Comparison of ENCODE assay signal across 15 cellular contexts in genomic region chr22:29284196-29284595, GRCh38. TPM values are rescaled to one million over a fixed set of nuclear protein-coding genes. Genes with fewer than 3 reads are reported as not detected.
A peak's percentile ranks its signal among the peaks of the same experiment; 100 is the strongest.
DNase-seq lines count a peak whose midpoint lies in the region; ATAC-seq, FAIRE-seq and TF ChIP-seq lines count a peak whose summit lies in the region.
"Had no signal": no experiment of that assay in that cellular context is flagged by ENCODE, and none has a peak within 500 bp of the region (broad histone marks: within the 10 kb centered on the region; RNA-seq: fewer than 3 reads in every experiment).

No MANE protein-coding gene starts in this region.

- H3K79me2 ChIP-seq in H9 (ENCODE audit: insufficient read depth, low read length) (peaks cover 1% of the 10 kb centered on the region; the same call in 1 of the 2 replicates), GM12878 (ENCODE audit: control insufficient read depth, insufficient read depth, low read length) (peaks cover 15% of the 10 kb centered on the region)

- H3K9ac ChIP-seq in H9 (ENCODE audit: extremely low read depth, insufficient read length, low read length) (no peak overlapping the region), GM12878 (ENCODE audit: control insufficient read depth, insufficient read depth, low read length) (no peak overlapping the region), colonic mucosa (ENCODE audit: low read depth in 2 of 2, low read length in 2 of 2) (no peak overlapping the region)
- H3K9ac ChIP-seq: GM23248 had no signal

- no peak for ATAC-seq in activated T-cell treated with anti-CD3 and anti-CD28 coated beads, Interleukin-2, amount 50 U/mL, for 4 hours
- ATAC-seq in GM12878: peak; percentile 61
- ATAC-seq in stimulated activated naive B cell treated with anti-CD40 and anti-IgM and Interleukin-4, amounts not matched to agents 10 μg/mL and 1 μg/mL and 100 μg/mL, for 72 hours (replicated peaks): peak; percentile 52 to 67

- H3K27ac ChIP-seq in H9 (ENCODE audit: insufficient read length, low read depth, low read length): no peak overlapping the region
- no peak overlapping the region for H3K27ac ChIP-seq in GM12878 (ENCODE audit: control insufficient read depth, insufficient read depth)
- no peak overlapping the region for H3K27ac ChIP-seq in colonic mucosa
- H3K27ac ChIP-seq: 22Rv1, GM23248 had no signal

- CTCF ChIA-PET in GM12878 (lab: Yijun Ruan, JAX): interaction anchor here (1.4 kb wide), 1 partner anchor 41 kb away, joined by 3 read pairs; no protein-coding TSS in a partner anchor

- no peak overlapping the region for H3K4ac ChIP-seq in H9 (ENCODE audit: low read depth, low read length)

- H3K27me3 ChIP-seq in H9 (ENCODE audit: insufficient read depth, low read length) (no peaks in the 10 kb centered on the region), GM12878 (replicated peaks in 1 of 2; ENCODE audit: control insufficient read depth in 2 of 2, insufficient read depth in 2 of 2, low read length in 1 of 2) (no peaks in the 10 kb centered on the region), colonic mucosa (no peaks in the 10 kb centered on the region)

- no peak for TF ChIP-seq POLR2A in GM12878 (IDR thresholded peaks at IDR 0.05; ENCODE audit: low read depth, low read length)

- H3K23me2 ChIP-seq in H9 (ENCODE audit: insufficient read length, low read depth, low read length, poor library complexity, severe bottlenecking): no peaks in the 10 kb centered on the region

- H4K5ac ChIP-seq in H9 (ENCODE audit: insufficient read length, low read depth, low read length): no peak overlapping the region

- peaks cover 99% of the 10 kb centered on the region for H3K36me3 Mint-ChIP-seq in activated T-cell treated with anti-CD3 and anti-CD28 coated beads, Interleukin-2, amount 50 U/mL, for 24 hours (ENCODE audit: low read depth)
- peaks cover 47% of the 10 kb centered on the region for H3K36me3 Mint-ChIP-seq in activated T-cell treated with anti-CD3 and anti-CD28 coated beads, Interleukin-2, amount 50 U/mL, for 4 hours (ENCODE audit: insufficient read depth)
- H3K36me3 Mint-ChIP-seq in H9 (ENCODE audit: insufficient read depth in 1 of 3, low read depth in 3 of 3): peaks cover 67 to 100% (median 99%) of the 10 kb centered on the region in 3 experiments
- peaks cover 57 to 71% of the 10 kb centered on the region in 2 donors for H3K36me3 Mint-ChIP-seq in stimulated activated naive B cell treated with anti-CD40 and anti-IgM and Interleukin-4, amounts not matched to agents 10 μg/mL and 1 μg/mL and 100 μg/mL, for 72 hours

- H3K4me1 ChIP-seq in H9 (ENCODE audit: insufficient read depth, low read length) (no peaks in the 10 kb centered on the region), GM12878 (ENCODE audit: control insufficient read depth, insufficient read depth, low read length) (peaks cover 6% of the 10 kb centered on the region), colonic mucosa (no peaks in the 10 kb centered on the region)

- FAIRE-seq in GM12878 (lab: Jason Lieb, UNC): no peak

- no TSS peak for BruUV-seq in GM12878 (replicated peaks; lab: Mats Ljungman, UMichigan)

- H4K91ac ChIP-seq in H9 (ENCODE audit: insufficient read length, low read depth, low read length): no peak overlapping the region

- no peaks in the 10 kb centered on the region for H3K27me3 Mint-ChIP-seq in activated T-cell treated with anti-CD3 and anti-CD28 coated beads, Interleukin-2, amount 50 U/mL, for 24 hours
- H3K27me3 Mint-ChIP-seq in activated T-cell treated with anti-CD3 and anti-CD28 coated beads, Interleukin-2, amount 50 U/mL, for 4 hours (ENCODE audit: low read depth): no peaks in the 10 kb centered on the region
- H3K27me3 Mint-ChIP-seq in H9 (ENCODE audit: low read depth): no peaks in the 10 kb centered on the region
- H3K27me3 Mint-ChIP-seq in stimulated activated naive B cell treated with anti-CD40 and anti-IgM and Interleukin-4, amounts not matched to agents 10 μg/mL and 1 μg/mL and 100 μg/mL, for 72 hours: no peaks in the 10 kb centered on the region

- H3K4me3 ChIP-seq in GM12878 (no peak overlapping the region), colonic mucosa (no peak overlapping the region)
- H3K4me3 ChIP-seq: GM23248 had no signal

- no peak overlapping the region for H3K4me3 Mint-ChIP-seq in activated T-cell treated with anti-CD3 and anti-CD28 coated beads, Interleukin-2, amount 50 U/mL, for 24 hours
- no peak overlapping the region for H3K4me3 Mint-ChIP-seq in activated T-cell treated with anti-CD3 and anti-CD28 coated beads, Interleukin-2, amount 50 U/mL, for 4 hours
- no peak overlapping the region for H3K4me3 Mint-ChIP-seq in H9
- no peak overlapping the region for H3K4me3 Mint-ChIP-seq in stimulated activated naive B cell treated with anti-CD40 and anti-IgM and Interleukin-4, amounts not matched to agents 10 μg/mL and 1 μg/mL and 100 μg/mL, for 72 hours
- H3K4me3 Mint-ChIP-seq: CD14-positive monocyte had no signal

- no peak overlapping the region for H2BK120ac ChIP-seq in H9 (ENCODE audit: low read depth, low read length, poor library complexity, severe bottlenecking)

- no peak overlapping the region for H3K56ac ChIP-seq in H9 (ENCODE audit: insufficient read length, low read depth, low read length)

- H3K23ac ChIP-seq in H9 (ENCODE audit: insufficient read length, low read depth, low read length): no peak overlapping the region

- TF ChIP-seq CTCF in H9 (conservative IDR thresholded peaks at IDR 0.05) (no peak), GM12878 (IDR thresholded peaks at IDR 0.05 in 2 of 3, conservative IDR thresholded peaks at IDR 0.05 in 1 of 3; ENCODE audit: control insufficient read depth in 2 of 3, extremely low read depth in 1 of 3, insufficient read depth in 1 of 3, low read depth in 3 of 3, low read length in 3 of 3) (no peak), colonic mucosa (IDR thresholded peaks at IDR 0.05) (no peak)

- H4K20me1 ChIP-seq in H9 (ENCODE audit: control insufficient read depth, insufficient read depth, insufficient read length) (no peaks in the 10 kb centered on the region), GM12878 (ENCODE audit: control insufficient read depth, insufficient read depth) (peaks cover 11% of the 10 kb centered on the region; the same call in 1 of the 2 replicates)

- no peak overlapping the region for H2BK15ac ChIP-seq in H9 (ENCODE audit: low read depth, low read length)

- no peak overlapping the region for H3K14ac ChIP-seq in H9 (ENCODE audit: insufficient read depth, low read length)

- H3K4me2 ChIP-seq in H9 (ENCODE audit: insufficient read depth, insufficient read length, low read length): no peak overlapping the region
- H3K4me2 ChIP-seq in GM12878 (ENCODE audit: control insufficient read depth, insufficient read depth): no peak overlapping the region

- H3K18ac ChIP-seq in H9 (ENCODE audit: insufficient read length, low read depth, low read length): no peak overlapping the region

- H3K27ac Mint-ChIP-seq in activated T-cell treated with anti-CD3 and anti-CD28 coated beads, Interleukin-2, amount 50 U/mL, for 24 hours: peak overlapping the region; percentile 63
- H3K27ac Mint-ChIP-seq in H9: peak overlapping the region in 2 of 3 experiments; percentile 4 to 76; a peak in 2 of 7 replicates
- peak overlapping the region; percentile 3 for H3K27ac Mint-ChIP-seq in stimulated activated naive B cell treated with anti-CD40 and anti-IgM and Interleukin-4, amounts not matched to agents 10 μg/mL and 1 μg/mL and 100 μg/mL, for 72 hours

- POLR2A ChIA-PET in GM12878 (lab: Charles Lee): no interaction called here

- no peaks in the 10 kb centered on the region for H3K9me3 Mint-ChIP-seq in activated T-cell treated with anti-CD3 and anti-CD28 coated beads, Interleukin-2, amount 50 U/mL, for 24 hours
- no peaks in the 10 kb centered on the region for H3K9me3 Mint-ChIP-seq in activated T-cell treated with anti-CD3 and anti-CD28 coated beads, Interleukin-2, amount 50 U/mL, for 4 hours
- H3K9me3 Mint-ChIP-seq in H9: no peaks in the 10 kb centered on the region
- no peaks in the 10 kb centered on the region for H3K9me3 Mint-ChIP-seq in stimulated activated naive B cell treated with anti-CD40 and anti-IgM and Interleukin-4, amounts not matched to agents 10 μg/mL and 1 μg/mL and 100 μg/mL, for 72 hours
- H3K9me3 Mint-ChIP-seq: CD14-positive monocyte had no signal

- in situ Hi-C loops in GM12878 (cut with MboI): no loop called here

- intact Hi-C loops in GM12878 (cut with micrococcal nuclease; ENCODE audit: unreplicated experiment): no loop called here
- intact Hi-C loops in colonic mucosa (cut with DNase I): no loop called here

- H3K36me3 ChIP-seq in GM12878 (ENCODE audit: control insufficient read depth in 2 of 2, insufficient read depth in 2 of 2, low read length in 1 of 2): peaks cover 21 to 63% of the 10 kb centered on the region in 2 experiments
- peaks cover 38% of the 10 kb centered on the region for H3K36me3 ChIP-seq in colonic mucosa

- H3K9me3 ChIP-seq in H9 (ENCODE audit: control insufficient read depth, low read depth, low read length) (no peaks in the 10 kb centered on the region), GM12878 (replicated peaks; ENCODE audit: control insufficient read depth, insufficient read depth, low read length) (no peaks in the 10 kb centered on the region), colonic mucosa (no peaks in the 10 kb centered on the region)

- H2AFZ ChIP-seq in H9 (ENCODE audit: low read length) (no peak overlapping the region), GM12878 (ENCODE audit: control insufficient read depth, low read depth, low read length) (no peak overlapping the region)
- H2AFZ ChIP-seq: GM23248 had no signal

- no peak overlapping the region for H2BK12ac ChIP-seq in H9 (ENCODE audit: insufficient read length, low read depth, low read length)

- no peak overlapping the region for H2BK20ac ChIP-seq in H9 (ENCODE audit: low read depth, low read length, poor library complexity, severe bottlenecking)

- SMC1A ChIA-PET in GM12878 (lab: Charles Lee; ENCODE audit: uncharacterized antibody, unreplicated experiment): no interaction called here

- RAD21 ChIA-PET in GM12878 (lab: Charles Lee; ENCODE audit: unreplicated experiment): no interaction called here

- DNase-seq in activated T-cell treated with anti-CD3 and anti-CD28 coated beads, Interleukin-2, amount 50 U/mL, for 24 hours: no peak
- no peak for DNase-seq in activated T-cell treated with anti-CD3 and anti-CD28 coated beads, Interleukin-2, amount 50 U/mL, for 4 hours
- DNase-seq in H9: no peak
- no peak for DNase-seq in GM12878 (ENCODE audit: low read depth, low spot score)
- DNase-seq in stimulated activated naive B cell treated with anti-CD40 and anti-IgM and Interleukin-4, amounts not matched to agents 10 μg/mL and 1 μg/mL and 100 μg/mL, for 72 hours: no peak
- DNase-seq in DMS 273 (lab: John Stamatoyannopoulos, UW; ENCODE audit: unreplicated experiment): no peak
- DNase-seq in colonic mucosa: no peak
- no peak for DNase-seq in Kasumi-1 (lab: John Stamatoyannopoulos, UW)
- DNase-seq: DMS53, GM23248, H7, KBM-7 had no signal

- no CpG with 5 or more reads among the region's 3 CpGs for WGBS in H9 (ENCODE audit: extremely low coverage, insufficient read length, low lambda C conversion rate)
- 82% methylated on average over 3 of the region's 3 CpGs for WGBS in GM12878 (ENCODE audit: insufficient coverage, insufficient replicate concordance, low lambda C conversion rate, missing lambda C conversion rate)

- TF ChIP-seq EP300 in GM12878 (IDR thresholded peaks at IDR 0.05; ENCODE audit: borderline replicate concordance in 1 of 2, control insufficient read depth in 1 of 2, low read depth in 2 of 2, low read length in 2 of 2): no peak

- H4K8ac ChIP-seq in H9 (replicated peaks; ENCODE audit: insufficient read length, low read depth, low read length): no peak overlapping the region

- H2AK5ac ChIP-seq in H9 (ENCODE audit: insufficient read length, low read length): no peak overlapping the region

- no peak overlapping the region for H2BK5ac ChIP-seq in H9 (ENCODE audit: insufficient read length, low read length)

- TF ChIP-seq RAD21 in GM12878 (IDR thresholded peaks at IDR 0.05; ENCODE audit: insufficient read depth, low read depth, low read length): no peak

- peaks cover 27% of the 10 kb centered on the region for H3K4me1 Mint-ChIP-seq in activated T-cell treated with anti-CD3 and anti-CD28 coated beads, Interleukin-2, amount 50 U/mL, for 24 hours (ENCODE audit: low read depth)
- peaks cover 16% of the 10 kb centered on the region for H3K4me1 Mint-ChIP-seq in activated T-cell treated with anti-CD3 and anti-CD28 coated beads, Interleukin-2, amount 50 U/mL, for 4 hours (ENCODE audit: low read depth)
- no peaks in the 10 kb centered on the region for H3K4me1 Mint-ChIP-seq in H9
- H3K4me1 Mint-ChIP-seq in stimulated activated naive B cell treated with anti-CD40 and anti-IgM and Interleukin-4, amounts not matched to agents 10 μg/mL and 1 μg/mL and 100 μg/mL, for 72 hours: peaks cover 15 to 29% of the 10 kb centered on the region in 2 donors
- H3K4me1 Mint-ChIP-seq: CD14-positive monocyte had no signal

- H3K79me1 ChIP-seq in H9 (ENCODE audit: insufficient read depth, low read depth, low read length, poor library complexity, severe bottlenecking): peaks cover 4% of the 10 kb centered on the region

- no peak overlapping the region for H3T11ph ChIP-seq in H9 (ENCODE audit: low read length)

RNA-seq across cellular contexts. Expression of gene EWSR1, which starts 16.1 kb away (rescaled TPM):
- 100 to 1,000 TPM; 458 to 522 (median 474) TPM for total RNA-seq in activated T-cell treated with anti-CD3 and anti-CD28 coated beads, Interleukin-2, amount 50 U/mL, for 4 hours
- total RNA-seq in H9 (2021) (456 and 462 TPM in 2 replicates), GM12878 (2014; rRNA removed) (339 and 342 TPM in 2 replicates), GM12878 (2014; rRNA removed; fragmentation: Illumina TruSeq; extraction: Trizol) (200 and 209 TPM in 2 replicates), GM12878 (2021) (307 and 325 TPM in 2 replicates), colonic mucosa (100 to 1,000 TPM; 145 to 236 TPM)
- 358 and 390 TPM in 2 replicates for total RNA-seq in GM12878 (2013; cell fraction: nucleolus; rRNA removed)
- 140 TPM for polyA plus RNA-seq in GM12878 (2011; ENCODE audit: low read depth)
- polyA plus RNA-seq in GM12878 (2011; rRNA removed) (233 and 400 TPM in 2 replicates), GM12878 (2014; fragmentation: Illumina TruSeq; extraction: Trizol) (430 and 480 TPM in 2 replicates), GM12878 (2014; fragmentation: Nextera tagmentation; extraction: Ambion mirVana) (100 to 1,000 TPM; 130 to 180 TPM), GM12878 (2014; rRNA removed) (369 and 388 TPM in 2 replicates), GM12878 (2016; fragmentation: Nextera tagmentation; extraction: Ambion mirVana) (100 to 1,000 TPM; 426 to 464 TPM)
- polyA plus RNA-seq in GM12878 (2011; cell fraction: cytosol; rRNA removed): 486 and 548 TPM in 2 replicates
- polyA plus RNA-seq in GM12878 (2011; cell fraction: nucleus; rRNA removed): 908 and 919 TPM in 2 replicates
- 149 and 217 TPM in 2 replicates for polyA plus RNA-seq in GM12878 (2012)
- 345 and 478 TPM in 2 replicates for polyA minus RNA-seq in GM12878 (2011; rRNA and poly(A)+ RNA removed)
- polyA minus RNA-seq in GM12878 (2011; cell fraction: cytosol; rRNA and poly(A)+ RNA removed): 124 and 140 TPM in 2 replicates
- polyA minus RNA-seq in GM12878 (2011; cell fraction: nucleus; rRNA and poly(A)+ RNA removed): 141 and 185 TPM in 2 replicates

RNA-seq across cellular contexts. Expression of gene RHBDD3, which starts 16.4 kb away (rescaled TPM):
- total RNA-seq in activated T-cell treated with anti-CD3 and anti-CD28 coated beads, Interleukin-2, amount 50 U/mL, for 4 hours: 10 to 100 TPM; 52.0 to 61.0 (median 56.8) TPM
- total RNA-seq in H9 (2021) (92.9 and 99.7 TPM in 2 replicates), GM12878 (2014; rRNA removed) (30.7 and 37.9 TPM in 2 replicates), GM12878 (2014; rRNA removed; fragmentation: Illumina TruSeq; extraction: Trizol) (10.0 and 11.9 TPM in 2 replicates), GM12878 (2021) (23.1 and 28.4 TPM in 2 replicates), colonic mucosa (10 to 100 TPM; 15.4 to 32.0 TPM)
- 36.7 and 43.7 TPM in 2 replicates for total RNA-seq in GM12878 (2013; cell fraction: nucleolus; rRNA removed)
- polyA plus RNA-seq in GM12878 (2011; ENCODE audit: low read depth): 5.3 TPM
- polyA plus RNA-seq in GM12878 (2011; rRNA removed) (3.8 and 8.6 TPM in 2 replicates), GM12878 (2014; fragmentation: Illumina TruSeq; extraction: Trizol) (3.9 and 8.1 TPM in 2 replicates), GM12878 (2014; fragmentation: Nextera tagmentation; extraction: Ambion mirVana) (1 to 10 TPM in 1 of 2 experiments, under 1 TPM in 1; 0.27 to 1.2 TPM), GM12878 (2014; rRNA removed) (37.6 and 41.2 TPM in 2 replicates), GM12878 (2016; fragmentation: Nextera tagmentation; extraction: Ambion mirVana) (10 to 100 TPM; 36.9 to 38.7 TPM)
- 14.9 and 23.0 TPM in 2 replicates for polyA plus RNA-seq in GM12878 (2011; cell fraction: cytosol; rRNA removed)
- 23.5 and 35.8 TPM in 2 replicates for polyA plus RNA-seq in GM12878 (2011; cell fraction: nucleus; rRNA removed)
- 13.5 and 16.4 TPM in 2 replicates for polyA plus RNA-seq in GM12878 (2012)
- 3.6 and 9.5 TPM in 2 replicates for polyA minus RNA-seq in GM12878 (2011; rRNA and poly(A)+ RNA removed)
- 2.9 and 6.8 TPM in 2 replicates for polyA minus RNA-seq in GM12878 (2011; cell fraction: cytosol; rRNA and poly(A)+ RNA removed)
- polyA minus RNA-seq in GM12878 (2011; cell fraction: nucleus; rRNA and poly(A)+ RNA removed): 5.3 and 13.4 TPM in 2 replicates

RNA-seq across cellular contexts. Expression of gene GAS2L1, which starts 22.3 kb away (rescaled TPM):
- total RNA-seq in activated T-cell treated with anti-CD3 and anti-CD28 coated beads, Interleukin-2, amount 50 U/mL, for 4 hours: under 1 TPM; 0.37 to 0.90 (median 0.56) TPM
- 8.0 and 8.1 TPM in 2 replicates for total RNA-seq in H9 (2021)
- not detected in 2 replicates for total RNA-seq in GM12878 (2013; cell fraction: nucleolus; rRNA removed)
- not detected in 2 replicates for total RNA-seq in GM12878 (2014; rRNA removed)
- not detected in 2 replicates for total RNA-seq in GM12878 (2014; rRNA removed; fragmentation: Illumina TruSeq; extraction: Trizol)
- 0.13 and 0.43 TPM in 2 replicates for total RNA-seq in GM12878 (2021)
- not detected for polyA plus RNA-seq in GM12878 (2011; ENCODE audit: low read depth)
- not detected in 2 replicates for polyA plus RNA-seq in GM12878 (2011; rRNA removed)
- polyA plus RNA-seq in GM12878 (2011; cell fraction: cytosol; rRNA removed): 0.07 TPM in 1 of 2 replicates, not detected in the other
- polyA plus RNA-seq in GM12878 (2011; cell fraction: nucleus; rRNA removed): 0.13 and 0.28 TPM in 2 replicates
- 0.12 and 0.25 TPM in 2 replicates for polyA plus RNA-seq in GM12878 (2012)
- not detected in 2 replicates for polyA plus RNA-seq in GM12878 (2014; fragmentation: Illumina TruSeq; extraction: Trizol)
- polyA plus RNA-seq in GM12878 (2014; fragmentation: Nextera tagmentation; extraction: Ambion mirVana): not detected
- 0.03 and 0.06 TPM in 2 replicates for polyA plus RNA-seq in GM12878 (2014; rRNA removed)
- polyA plus RNA-seq in GM12878 (2016; fragmentation: Nextera tagmentation; extraction: Ambion mirVana): not detected
- not detected in 2 replicates for polyA minus RNA-seq in GM12878 (2011; rRNA and poly(A)+ RNA removed)
- polyA minus RNA-seq in GM12878 (2011; cell fraction: cytosol; rRNA and poly(A)+ RNA removed): not detected in 2 replicates
- polyA minus RNA-seq in GM12878 (2011; cell fraction: nucleus; rRNA and poly(A)+ RNA removed): not detected in 2 replicates
- total RNA-seq in colonic mucosa: 10 to 100 TPM; 16.6 to 41.1 TPM

RNA-seq across cellular contexts. Expression of gene RASL10A, which starts 31.3 kb away (rescaled TPM):
- total RNA-seq in activated T-cell treated with anti-CD3 and anti-CD28 coated beads, Interleukin-2, amount 50 U/mL, for 4 hours: under 1 TPM; 0.56 to 0.87 (median 0.79) TPM
- total RNA-seq in H9 (2021) (0.90 and 0.92 TPM in 2 replicates), GM12878 (2014; rRNA removed) (0.27 TPM in 1 of 2 replicates, not detected in the other), GM12878 (2014; rRNA removed; fragmentation: Illumina TruSeq; extraction: Trizol) (not detected in 2 replicates), GM12878 (2021) (0.32 and 0.46 TPM in 2 replicates), colonic mucosa (1 to 10 TPM in 1 of 2 donors, under 1 TPM in 1; 0.42 to 1.3 TPM)
- not detected in 2 replicates for total RNA-seq in GM12878 (2013; cell fraction: nucleolus; rRNA removed)
- polyA plus RNA-seq in GM12878 (2011; ENCODE audit: low read depth): not detected
- polyA plus RNA-seq in GM12878 (2011; rRNA removed) (0.12 TPM in 1 of 2 replicates, not detected in the other), GM12878 (2014; fragmentation: Illumina TruSeq; extraction: Trizol) (not detected in 2 replicates), GM12878 (2014; fragmentation: Nextera tagmentation; extraction: Ambion mirVana) (not detected), GM12878 (2014; rRNA removed) (not detected in 2 replicates), GM12878 (2016; fragmentation: Nextera tagmentation; extraction: Ambion mirVana) (under 1 TPM; 0.17 to 0.24 TPM)
- polyA plus RNA-seq in GM12878 (2011; cell fraction: cytosol; rRNA removed): 0.10 and 0.33 TPM in 2 replicates
- polyA plus RNA-seq in GM12878 (2011; cell fraction: nucleus; rRNA removed): 0.51 and 0.92 TPM in 2 replicates
- 0.31 and 0.35 TPM in 2 replicates for polyA plus RNA-seq in GM12878 (2012)
- polyA minus RNA-seq in GM12878 (2011; rRNA and poly(A)+ RNA removed): not detected in 2 replicates
- polyA minus RNA-seq in GM12878 (2011; cell fraction: cytosol; rRNA and poly(A)+ RNA removed): not detected in 2 replicates
- not detected in 2 replicates for polyA minus RNA-seq in GM12878 (2011; cell fraction: nucleus; rRNA and poly(A)+ RNA removed)
- total RNA-seq: A673, GM23248 had no signal

Comparison
In these comparisons a context has a peak if more than half of its experiments do, and no peak if none do; other contexts are left out.
1. H3K27ac Mint-ChIP-seq: peak in every context shown above with its lines; median percentile 63 in activated T-cell treated with anti-CD3 and anti-CD28 coated beads, Interleukin-2, amount 50 U/mL, for 24 hours; 40 in H9; 3 in stimulated activated naive B cell treated with anti-CD40 and anti-IgM and Interleukin-4, amounts not matched to agents 10 μg/mL and 1 μg/mL and 100 μg/mL, for 72 hours.
2. ATAC-seq: peak in GM12878 (single experiment) and stimulated activated naive B cell treated with anti-CD40 and anti-IgM and Interleukin-4, amounts not matched to agents 10 μg/mL and 1 μg/mL and 100 μg/mL, for 72 hours (2 of 2); none in activated T-cell treated with anti-CD3 and anti-CD28 coated beads, Interleukin-2, amount 50 U/mL, for 4 hours (0 of 2).